ENCODE assay signal across 14 cellular contexts in genomic region chr13:113433391-113433916, GRCh38. TPM values are rescaled to one million over a fixed set of nuclear protein-coding genes. Genes with fewer than 3 reads are reported as not detected.
DNase-seq lines count a peak whose midpoint lies in the region; ATAC-seq and TF ChIP-seq lines count a peak whose summit lies in the region.
"Had no signal": no experiment of that assay in that cellular context is flagged by ENCODE, and none has a peak within 500 bp of the region (broad histone marks: within the 10 kb centered on the region; RNA-seq: fewer than 3 reads in every experiment).

No MANE protein-coding gene starts in this region.

- H3K27ac ChIP-seq in right cardiac atrium (ENCODE audit: low read length) (peak overlapping the region; percentile 21), WERI-Rb-1 (peak overlapping the region; percentile 96), smooth muscle cell (ENCODE audit: low read depth) (no peak overlapping the region)
- H3K27ac ChIP-seq: HL-60 had no signal

- no peaks in the 10 kb centered on the region for H3K79me2 ChIP-seq in smooth muscle cell (ENCODE audit: low read depth)

- no peaks in the 10 kb centered on the region for H4K20me1 ChIP-seq in smooth muscle cell (ENCODE audit: low read depth)

- H3K4me1 Mint-ChIP-seq in MCF 10A (ENCODE audit: insufficient read depth, unreplicated experiment) = peaks cover under 1% of the 10 kb centered on the region
- H3K4me1 Mint-ChIP-seq: CD8-positive, alpha-beta memory T cell had no signal

- no peak overlapping the region for H3K9ac ChIP-seq in smooth muscle cell (ENCODE audit: low read depth)

- TF ChIP-seq CTCF in WERI-Rb-1 (IDR thresholded peaks at IDR 0.05; ENCODE audit: low read depth, low read length) (peak; percentile 48), smooth muscle cell (IDR thresholded peaks at IDR 0.05; ENCODE audit: borderline replicate concordance, insufficient read depth, poor library complexity, severe bottlenecking) (no peak), MCF 10A (IDR thresholded peaks at IDR 0.05; ENCODE audit: unreplicated experiment) (no peak)

- H3F3A ChIP-seq in smooth muscle cell (ENCODE audit: low read depth) = no peaks in the 10 kb centered on the region

- CTCF ChIA-PET in MCF 10A (lab: Yijun Ruan, JAX) = no interaction called here

- H3K36me3 ChIP-seq in WERI-Rb-1 = peaks cover 16% of the 10 kb centered on the region
- H3K36me3 ChIP-seq in smooth muscle cell (ENCODE audit: low read depth) = no peaks in the 10 kb centered on the region
- H3K36me3 ChIP-seq: BE2C had no signal

- POLR2A ChIA-PET in MCF 10A (lab: Yijun Ruan, JAX) = no interaction called here

- no peaks in the 10 kb centered on the region for H3K36me3 Mint-ChIP-seq in MCF 10A (ENCODE audit: insufficient read depth, unreplicated experiment)
- H3K36me3 Mint-ChIP-seq: CD8-positive, alpha-beta memory T cell had no signal

- DNase-seq in right cardiac atrium (peak in 1 of 3 donors; percentile 45), cardiac septum (ENCODE audit: low spot score) (no peak), NCI-H146 (lab: John Stamatoyannopoulos, UW) (peak; percentile 85), WERI-Rb-1 (peak; percentile 98), GM19238 (ENCODE audit: insufficient read length, low spot score) (no peak), smooth muscle cell (lab: John Stamatoyannopoulos, UW; ENCODE audit: unreplicated experiment) (no peak), MCF 10A (ENCODE audit: unreplicated experiment) (no peak)
- DNase-seq: BE2C, Caco-2, DMS53, GF-D8 had no signal

- H3K4me2 ChIP-seq in smooth muscle cell = no peak overlapping the region

- intact Hi-C loops in right cardiac atrium (cut with DNase I) = no loop called here
- intact Hi-C loops in cardiac septum (cut with DNase I) = no loop called here
- intact Hi-C loops in MCF 10A (cut with micrococcal nuclease) = no loop called here

- H3K27ac Mint-ChIP-seq in MCF 10A (ENCODE audit: low read depth, unreplicated experiment) = no peak overlapping the region
- H3K27ac Mint-ChIP-seq: CD8-positive, alpha-beta memory T cell had no signal

- H3K27me3 ChIP-seq in right cardiac atrium (ENCODE audit: control insufficient read depth, insufficient read depth) (no peaks in the 10 kb centered on the region), WERI-Rb-1 (ENCODE audit: insufficient read depth, low read depth, severe bottlenecking) (no peaks in the 10 kb centered on the region), smooth muscle cell (ENCODE audit: low read depth) (no peaks in the 10 kb centered on the region)
- H3K27me3 ChIP-seq: BE2C had no signal

- H3K9me3 ChIP-seq in right cardiac atrium (ENCODE audit: control insufficient read depth, low read length) = no peaks in the 10 kb centered on the region
- H3K9me3 ChIP-seq in WERI-Rb-1 (ENCODE audit: severe bottlenecking) = no peaks in the 10 kb centered on the region
- H3K9me3 ChIP-seq in smooth muscle cell (replicated peaks; ENCODE audit: low read depth) = no peaks in the 10 kb centered on the region
- H3K9me3 ChIP-seq: BE2C, Caco-2 had no signal

- H3K9me3 Mint-ChIP-seq in MCF 10A (ENCODE audit: unreplicated experiment) = no peaks in the 10 kb centered on the region

- H3K4me3 ChIP-seq in right cardiac atrium (ENCODE audit: low read length) (no peak overlapping the region), WERI-Rb-1 (ENCODE audit: low read depth, low read length) (peak overlapping the region; percentile 42), smooth muscle cell (no peak overlapping the region)

- no peak overlapping the region for H3K4me3 Mint-ChIP-seq in MCF 10A (ENCODE audit: unreplicated experiment)
- H3K4me3 Mint-ChIP-seq: CD8-positive, alpha-beta memory T cell had no signal

- no peaks in the 10 kb centered on the region for H3K4me1 ChIP-seq in right cardiac atrium (ENCODE audit: control insufficient read depth, insufficient read depth, low read length)
- no peaks in the 10 kb centered on the region for H3K4me1 ChIP-seq in smooth muscle cell (ENCODE audit: low read depth)
- H3K4me1 ChIP-seq: BE2C had no signal

- no TSS peak for BruUV-seq in MCF 10A (replicated peaks; lab: Mats Ljungman, UMichigan)

- 91% methylated on average over 21 of the region's 21 CpGs for WGBS in right cardiac atrium
- WGBS in smooth muscle cell (ENCODE audit: low lambda C conversion rate) = 97% methylated on average over 19 of the region's 21 CpGs

- no peaks in the 10 kb centered on the region for H3K27me3 Mint-ChIP-seq in MCF 10A (ENCODE audit: insufficient read depth, unreplicated experiment)
- H3K27me3 Mint-ChIP-seq: CD8-positive, alpha-beta memory T cell had no signal

- ATAC-seq in right cardiac atrium = no peak
- ATAC-seq: HCT116 had no signal

- no peak overlapping the region for H2AFZ ChIP-seq in smooth muscle cell (ENCODE audit: low read depth)

RNA-seq across cellular contexts. Expression of gene ADPRHL1, which starts 19.8 kb away (rescaled TPM):
- total RNA-seq in right cardiac atrium (100 to 1,000 TPM; 320 to 446 (median 375) TPM), cardiac septum (480 TPM), smooth muscle cell (0.18 and 0.99 TPM in 2 replicates), MCF 10A (2022) (2.6 and 4.3 TPM in 2 replicates)
- polyA plus RNA-seq in right cardiac atrium (280 TPM), smooth muscle cell (1.1 and 1.2 TPM in 2 replicates)

RNA-seq across cellular contexts. Expression of gene DCUN1D2, which starts 57.1 kb away (rescaled TPM):
- total RNA-seq in right cardiac atrium (100 to 1,000 TPM; 124 to 160 (median 142) TPM), cardiac septum (134 TPM), smooth muscle cell (6.3 and 10.6 TPM in 2 replicates), MCF 10A (2022) (20.4 and 22.0 TPM in 2 replicates)
- polyA plus RNA-seq in right cardiac atrium (91.6 TPM), smooth muscle cell (9.4 and 10.8 TPM in 2 replicates)

Comparison
In these comparisons a context has a peak if more than half of its experiments do, and no peak if none do; other contexts are left out.
1. DNase-seq: peak in NCI-H146 (single experiment) and WERI-Rb-1 (single experiment); none in cardiac septum (single experiment), GM19238 (single experiment), smooth muscle cell (single experiment) and MCF 10A (single experiment).
2. RNA of gene ADPRHL1, which starts 19.8 kb away (total RNA-seq): 480 TPM in cardiac septum (single experiment) and 320 to 446 TPM in right cardiac atrium; 2.6 to 4.3 TPM in MCF 10A and 0.18 to 0.99 TPM in smooth muscle cell; every median in the first group is over 10 times any median in the second.